ENCODE assay signal across 8 cellular contexts in the genomic region with DNA sequence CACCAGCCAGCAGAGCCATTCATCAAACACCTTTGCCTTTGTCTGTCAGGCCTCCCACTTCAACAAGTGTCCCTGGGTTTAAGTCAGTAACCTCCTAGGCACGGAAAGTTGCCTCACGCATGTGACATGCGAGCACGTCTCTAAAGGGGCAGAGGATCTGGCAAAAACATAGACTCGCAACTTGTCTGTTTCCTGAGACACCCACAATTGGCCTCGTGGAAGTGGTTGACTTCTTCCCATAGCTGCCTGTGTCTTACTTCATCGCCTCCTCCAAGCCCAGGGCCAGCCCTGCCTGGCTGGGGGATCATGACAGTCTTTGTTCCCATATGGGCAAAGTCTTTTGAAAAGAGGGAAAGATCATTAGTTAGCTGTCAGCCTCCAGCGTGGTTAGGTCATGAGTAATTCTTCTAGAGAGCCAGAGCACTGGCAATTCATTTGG. TPM values are rescaled to one million over a fixed set of nuclear protein-coding genes. Genes with fewer than 3 reads are reported as not detected.
A peak's percentile ranks its signal among the peaks of the same experiment; 100 is the strongest.
DNase-seq lines count a peak whose midpoint lies in the region; ATAC-seq and TF ChIP-seq lines count a peak whose summit lies in the region.

No MANE protein-coding gene starts in this region.

- no peak for DNase-seq in activated naive CD4-positive, alpha-beta T cell treated with anti-CD3 and anti-CD28 coated beads for 36 hours
- no peak for DNase-seq in activated naive CD4-positive, alpha-beta T cell treated with anti-CD3 and anti-CD28 coated beads, Interleukin-2, amount 50 U/mL, for 16 hours
- no peak for DNase-seq in vagina (ENCODE audit: extremely low spot score in 2 of 2)
- DNase-seq in NCI-H524 treated with DMSO at 0.1 percent for 48 hours (lab: John Stamatoyannopoulos, UW), result no peak
- no peak for DNase-seq in OCI-M2 (lab: John Stamatoyannopoulos, UW; ENCODE audit: unreplicated experiment)

- no peak for ATAC-seq in GM21381 (IDR thresholded peaks at IDR 0.05; ENCODE audit: unreplicated experiment)

- H3K9me3 Mint-ChIP-seq in activated naive CD4-positive, alpha-beta T cell treated with anti-CD3 and anti-CD28 coated beads for 36 hours, result no peaks in the 10 kb centered on the region

- TF ChIP-seq POLR2A in vagina (IDR thresholded peaks at IDR 0.05), result no peak

- no peak for TF ChIP-seq CTCF in vagina (IDR thresholded peaks at IDR 0.05)

- CTCF ChIA-PET in activated naive CD4-positive, alpha-beta T cell treated with anti-CD3 and anti-CD28 coated beads for 36 hours (lab: Charles Lee), result interaction anchor here (1.1 to 4.5 kb wide), 4 partner anchors 14 to 1189 kb away, joined by 3 to 46 read pairs (median 8); no protein-coding TSS in a partner anchor

- H3K36me3 Mint-ChIP-seq in activated naive CD4-positive, alpha-beta T cell treated with anti-CD3 and anti-CD28 coated beads for 36 hours (ENCODE audit: low read depth), result no peaks in the 10 kb centered on the region

- peaks cover 46% of the 10 kb centered on the region for H3K4me1 Mint-ChIP-seq in activated naive CD4-positive, alpha-beta T cell treated with anti-CD3 and anti-CD28 coated beads for 36 hours (ENCODE audit: low read depth)

- H3K4me3 ChIP-seq in duodenal mucosa (ENCODE audit: low read depth in 1 of 2, low read length in 2 of 2) (no peak overlapping the region), mucosa of rectum (ENCODE audit: low read length in 2 of 2) (no peak overlapping the region), vagina (peak overlapping the region in 1 of 2 donors; percentile 29)

- no peaks in the 10 kb centered on the region for H3K36me3 ChIP-seq in duodenal mucosa (ENCODE audit: control insufficient read depth in 1 of 2, insufficient read depth in 2 of 2, low read length in 2 of 2)
- H3K36me3 ChIP-seq in mucosa of rectum (ENCODE audit: control insufficient read depth in 2 of 2, insufficient read depth in 2 of 2, low read length in 2 of 2), result no peaks in the 10 kb centered on the region
- H3K36me3 ChIP-seq in vagina, result no peaks in the 10 kb centered on the region

- H3K9me3 ChIP-seq in duodenal mucosa (ENCODE audit: control insufficient read depth in 1 of 2, low read length in 2 of 2) (no peaks in the 10 kb centered on the region), mucosa of rectum (ENCODE audit: control insufficient read depth in 2 of 2, low read length in 2 of 2) (no peaks in the 10 kb centered on the region), vagina (no peaks in the 10 kb centered on the region)

- intact Hi-C loops in activated naive CD4-positive, alpha-beta T cell treated with anti-CD3 and anti-CD28 coated beads for 36 hours (cut with micrococcal nuclease), result loop anchor here (1.0 to 10.0 kb wide), 6 partner anchors 27 to 805 kb away; a partner anchor contains a TSS
- intact Hi-C loops in vagina (cut with DNase I), result loop anchor here (2.0 to 10.0 kb wide), 3 partner anchors 103 to 479 kb away; a partner anchor contains a TSS

- H3K27me3 Mint-ChIP-seq in activated naive CD4-positive, alpha-beta T cell treated with anti-CD3 and anti-CD28 coated beads for 36 hours (ENCODE audit: low read depth), result no peaks in the 10 kb centered on the region

- H3K27ac Mint-ChIP-seq in activated naive CD4-positive, alpha-beta T cell treated with anti-CD3 and anti-CD28 coated beads for 36 hours, result peak overlapping the region; percentile 83

- H3K4me3 Mint-ChIP-seq in activated naive CD4-positive, alpha-beta T cell treated with anti-CD3 and anti-CD28 coated beads for 36 hours, result no peak overlapping the region

- H3K27me3 ChIP-seq in duodenal mucosa (ENCODE audit: control insufficient read depth in 1 of 2, insufficient read depth in 2 of 2, low read length in 2 of 2), result no peaks in the 10 kb centered on the region
- H3K27me3 ChIP-seq in mucosa of rectum (ENCODE audit: control insufficient read depth in 2 of 2, insufficient read depth in 2 of 2, low read length in 2 of 2), result no peaks in the 10 kb centered on the region
- H3K27me3 ChIP-seq in vagina, result no peaks in the 10 kb centered on the region

- H3K27ac ChIP-seq in duodenal mucosa (ENCODE audit: low read depth, low read length), result peak overlapping the region; percentile 46
- peak overlapping the region; percentile 19 to 41 for H3K27ac ChIP-seq in mucosa of rectum (ENCODE audit: low read depth in 2 of 2, low read length in 2 of 2)
- H3K27ac ChIP-seq in vagina, result peak overlapping the region; percentile 88

- H3K9ac ChIP-seq in duodenal mucosa (ENCODE audit: low read depth in 1 of 2, low read length in 2 of 2), result peak overlapping the region in 1 of 2 donors; percentile 4
- H3K9ac ChIP-seq in mucosa of rectum (ENCODE audit: low read depth in 1 of 2, low read length in 2 of 2), result peak overlapping the region in 1 of 2 donors; percentile 1

- H3K4me1 ChIP-seq in duodenal mucosa (ENCODE audit: control insufficient read depth in 1 of 2, insufficient read depth in 2 of 2, low read length in 2 of 2) (peaks cover 25 to 29% of the 10 kb centered on the region in 2 donors), mucosa of rectum (ENCODE audit: control insufficient read depth in 2 of 2, insufficient read depth in 2 of 2, low read length in 2 of 2) (peaks cover 3 to 4% of the 10 kb centered on the region in 2 donors), vagina (peaks cover 65% of the 10 kb centered on the region)

RNA-seq across cellular contexts. Expression of a gene that starts 35.5 kb away (rescaled TPM):
- total RNA-seq in activated naive CD4-positive, alpha-beta T cell treated with anti-CD3 and anti-CD28 coated beads for 36 hours, result 10 to 100 TPM; 50.4 to 51.1 TPM
- total RNA-seq in vagina, result 63.3 TPM

Comparison
In these comparisons a context has a peak if more than half of its experiments do, and no peak if none do; other contexts are left out.
1. H3K27ac ChIP-seq: peak in every context shown above with its lines; median percentile 88 in vagina; 46 in duodenal mucosa; 30 in mucosa of rectum.